ENCODE assay signal across 29 cellular contexts in genomic region chr22:38127869-38128268, GRCh38. TPM values are rescaled to one million over a fixed set of nuclear protein-coding genes. Genes with fewer than 3 reads are reported as not detected.
"Had no signal": no experiment of that assay in that cellular context is flagged by ENCODE, and none has a peak within 500 bp of the region (broad histone marks: within the 10 kb centered on the region; RNA-seq: fewer than 3 reads in every experiment).

No MANE protein-coding gene starts in this region.

- H3K4me3 ChIP-seq: SJSA1 had no signal

- H3K27ac ChIP-seq: RWPE1, SJSA1 had no signal

- H3K27ac Mint-ChIP-seq: activated B cell treated with CpG ODN at 0.5 μM for 24 hours; activated CD4-positive, alpha-beta memory T cell treated with anti-CD3 and anti-CD28 coated beads for 36 hours; activated CD4-positive, alpha-beta T cell treated with anti-CD3 and anti-CD28 coated beads, Interleukin-2, amount 10 ng/mL, durations not matched to agents 7 days and 5 days; activated naive CD4-positive, alpha-beta T cell treated with anti-CD3 and anti-CD28 coated beads, Interleukin-2, amount 50 U/mL, for 72 hours had no signal

- H3K9me3 Mint-ChIP-seq: activated B cell treated with CpG ODN at 0.5 μM for 24 hours; activated CD4-positive, alpha-beta memory T cell treated with anti-CD3 and anti-CD28 coated beads for 36 hours; activated CD4-positive, alpha-beta T cell treated with anti-CD3 and anti-CD28 coated beads, Interleukin-2, amount 10 ng/mL, durations not matched to agents 7 days and 5 days; activated naive CD4-positive, alpha-beta T cell treated with anti-CD3 and anti-CD28 coated beads, Interleukin-2, amount 50 U/mL, for 72 hours; activated T-cell treated with anti-CD3 and anti-CD28 coated beads, Interleukin-2, amount 50 U/mL, for 4 hours had no signal

- ATAC-seq: activated naive CD4-positive, alpha-beta T cell treated with anti-CD3 and anti-CD28 coated beads, Interleukin-2, amount 50 U/mL, for 72 hours; activated T-cell treated with anti-CD3 and anti-CD28 coated beads, Interleukin-2, amount 50 U/mL, for 4 hours; Panc1; SK-N-SH treated with all-trans-retinoic acid at 6 μM for 48 hours had no signal

- DNase-seq: activated B cell treated with CpG ODN at 0.5 μM for 24 hours; activated CD4-positive, alpha-beta memory T cell treated with anti-CD3 and anti-CD28 coated beads for 36 hours; activated CD4-positive, alpha-beta T cell treated with anti-CD3 and anti-CD28 coated beads for 1 hour; activated CD4-positive, alpha-beta T cell treated with anti-CD3 and anti-CD28 coated beads, Interleukin-2, amount 10 ng/mL, durations not matched to agents 7 days and 5 days; activated CD8-positive, alpha-beta memory T cell treated with anti-CD3 and anti-CD28 coated beads for 24 hours; activated effector memory CD4-positive, alpha-beta T cell treated with anti-CD3 and anti-CD28 coated beads, Interleukin-2, amount 50 U/mL, for 16 hours; activated naive CD4-positive, alpha-beta T cell treated with Interleukin-2 at 50 U/mL for 16 hours; activated T-cell treated with anti-CD3 and anti-CD28 coated beads, Interleukin-2, amount 50 U/mL, for 4 hours; cerebellar nuclear complex; Karpas-422; MM.1S; NCI-H1105; NCI-H1436; NCI-H1694 treated with DMSO at 0.1 percent for 48 hours; NCI-H2029 treated with DMSO at 0.1 percent for 48 hours; NCI-H345; NCI-H510A; NCI-H526 treated with DMSO at 0.1 percent for 48 hours; NK-92 treated with Interleukin-12 subunit alpha and Interleukin-12 subunit beta, amount 100 ng/mL, for 24 hours; OCI-M1; SHP77; SW 1271 had no signal

- H3K36me3 ChIP-seq: SJSA1 had no signal

- H3K4me1 Mint-ChIP-seq: activated B cell treated with CpG ODN at 0.5 μM for 24 hours had no signal

- H3K27me3 ChIP-seq: SJSA1 had no signal

- H3K36me3 Mint-ChIP-seq: activated naive CD4-positive, alpha-beta T cell treated with anti-CD3 and anti-CD28 coated beads, Interleukin-2, amount 50 U/mL, for 72 hours had no signal

- H3K4me3 Mint-ChIP-seq: activated B cell treated with CpG ODN at 0.5 μM for 24 hours; activated CD4-positive, alpha-beta memory T cell treated with anti-CD3 and anti-CD28 coated beads for 36 hours; activated CD4-positive, alpha-beta T cell treated with anti-CD3 and anti-CD28 coated beads, Interleukin-2, amount 10 ng/mL, durations not matched to agents 7 days and 5 days; activated T-cell treated with anti-CD3 and anti-CD28 coated beads, Interleukin-2, amount 50 U/mL, for 4 hours had no signal

- H3K27me3 Mint-ChIP-seq: activated B cell treated with CpG ODN at 0.5 μM for 24 hours; activated CD4-positive, alpha-beta memory T cell treated with anti-CD3 and anti-CD28 coated beads for 36 hours; activated CD4-positive, alpha-beta T cell treated with anti-CD3 and anti-CD28 coated beads, Interleukin-2, amount 10 ng/mL, durations not matched to agents 7 days and 5 days had no signal

- H3K9me3 ChIP-seq: SJSA1 had no signal

RNA-seq across cellular contexts. Expression of gene BAIAP2L2, which starts 17.4 kb away (rescaled TPM):
- total RNA-seq: SJSA1 had no signal

RNA-seq across cellular contexts. Expression of gene SLC16A8, which starts 43.9 kb away (rescaled TPM):
- total RNA-seq: activated B cell treated with CpG ODN at 0.5 μM for 24 hours; activated CD4-positive, alpha-beta T cell treated with anti-CD3 and anti-CD28 coated beads, Interleukin-2, amount 10 ng/mL, durations not matched to agents 7 days and 5 days; activated T-cell treated with anti-CD3 and anti-CD28 coated beads, Interleukin-2, amount 50 U/mL, for 4 hours; cardiac septum; SJSA1; T-helper 1 cell treated with Interleukin-12 subunit alpha and Interleukin-12 subunit beta and Interleukin-4 antibody, amounts not matched to agents 30 ng/mL and 1 ng/mL, for 36 hours had no signal
